In genomic region chrX:3598696-3599095, GRCh38 we compare ENCODE assay signal across 33 cellular contexts.
"Had no signal": no experiment of that assay in that cellular context is flagged by ENCODE, and none has a peak within 500 bp of the region (broad histone marks: within the 10 kb centered on the region; RNA-seq: fewer than 3 reads in every experiment).

No MANE protein-coding gene starts in this region.

- H3K36me3 ChIP-seq: ascending aorta, breast epithelium, Peyer's patch had no signal

- H3K9ac ChIP-seq: KMS-11 had no signal

- H3K27ac ChIP-seq: ascending aorta, body of pancreas, breast epithelium, KMS-11, Peyer's patch, VCaP had no signal

- H3K27me3 ChIP-seq: ascending aorta, body of pancreas, breast epithelium, Peyer's patch had no signal

- H3K4me1 ChIP-seq: ascending aorta, body of pancreas, breast epithelium, Peyer's patch had no signal

- ATAC-seq: activated CD8-positive, alpha-beta memory T cell treated with anti-CD3 and anti-CD28 coated beads, Interleukin-2, amount 10 ng/mL, durations not matched to agents 7 days and 5 days; body of pancreas; PC-3 had no signal

- H3K4me2 ChIP-seq: KMS-11 had no signal

- H3K9me3 ChIP-seq: ascending aorta, body of pancreas, breast epithelium, Peyer's patch had no signal

- DNase-seq: activated B cell treated with CpG ODN at 0.5 μM for 24 hours; activated CD4-positive, alpha-beta memory T cell treated with anti-CD3 and anti-CD28 coated beads, Interleukin-2, amount 10 ng/mL, durations not matched to agents 7 days and 5 days; activated CD4-positive, alpha-beta T cell treated with anti-CD3 and anti-CD28 coated beads for 4 hours; activated CD4-positive, CD25-positive, alpha-beta regulatory T cell treated with anti-CD3 and anti-CD28 coated beads, Interleukin-2, amount 50 U/mL, for 72 hours; activated CD8-positive, alpha-beta memory T cell treated with anti-CD3 and anti-CD28 coated beads for 24 hours; activated CD8-positive, alpha-beta memory T cell treated with anti-CD3 and anti-CD28 coated beads, Interleukin-2, amount 10 ng/mL, durations not matched to agents 7 days and 5 days; activated gamma-delta T cell; activated naive CD4-positive, alpha-beta T cell treated with Interleukin-2 at 50 U/mL for 16 hours; activated naive CD8-positive, alpha-beta T cell treated with anti-CD3 and anti-CD28 coated beads, Interleukin-2, amount 10 ng/mL, durations not matched to agents 7 days and 5 days; activated T-cell treated with anti-CD3 and anti-CD28 coated beads, Interleukin-2, amount 50 U/mL, for 1 hour; amygdala; body of pancreas; caudate nucleus; MM.1S; MV-4-11; NCI-H1092; NCI-H1436 treated with DMSO at 0.1 percent for 48 hours; NCI-H1694 treated with DMSO at 0.1 percent for 48 hours; NCI-H2029; NCI-H345; NCI-H524 treated with DMSO at 0.1 percent for 48 hours; NK-92 treated with Interleukin-12 subunit alpha and Interleukin-12 subunit beta, amount 100 ng/mL, for 24 hours; PC-3; Peyer's patch; RPMI8226; SW 1271; T-helper 1 cell; T-helper 2 cell; T-helper 9 cell had no signal

- H3K4me3 ChIP-seq: ascending aorta, body of pancreas, breast epithelium, Peyer's patch had no signal
